ENCODE assay signal across 9 cellular contexts in genomic region chr14:101843665-101844064, GRCh38.
DNase-seq lines count a peak whose midpoint lies in the region; ATAC-seq, FAIRE-seq and TF ChIP-seq lines count a peak whose summit lies in the region.
"Had no signal": no experiment of that assay in that cellular context is flagged by ENCODE, and none has a peak within 500 bp of the region (broad histone marks: within the 10 kb centered on the region; RNA-seq: fewer than 3 reads in every experiment).

No MANE protein-coding gene starts in this region.

- no peaks in the 10 kb centered on the region for H3K4me1 ChIP-seq in A673 (ENCODE audit: insufficient read depth, low read length, poor library complexity, severe bottlenecking)

- H3K27ac ChIP-seq in A673 (ENCODE audit: low read depth, low read length, poor library complexity, severe bottlenecking) = no peak overlapping the region

- H3K4me1 Mint-ChIP-seq in activated CD8-positive, alpha-beta T cell treated with anti-CD3 and anti-CD28 coated beads for 36 hours (ENCODE audit: low read depth) = peaks cover 82% of the 10 kb centered on the region
- peaks cover 18% of the 10 kb centered on the region for H3K4me1 Mint-ChIP-seq in osteocyte (ENCODE audit: unreplicated experiment)

- no peaks in the 10 kb centered on the region for H3K9me3 Mint-ChIP-seq in activated CD8-positive, alpha-beta T cell treated with anti-CD3 and anti-CD28 coated beads for 36 hours
- H3K9me3 Mint-ChIP-seq in osteocyte (ENCODE audit: unreplicated experiment) = no peaks in the 10 kb centered on the region

- no peaks in the 10 kb centered on the region for H3K36me3 ChIP-seq in A673 (ENCODE audit: insufficient read depth, low read length, poor library complexity, severe bottlenecking)

- DNase-seq in A673 (ENCODE audit: low spot score) = no peak
- peak; percentile 36 for DNase-seq in GM19239 (ENCODE audit: insufficient read length, low spot score)
- DNase-seq in activated CD8-positive, alpha-beta T cell treated with anti-CD3 and anti-CD28 coated beads for 36 hours = peak; percentile 81
- no peak for DNase-seq in left ventricle myocardium superior
- no peak for DNase-seq in NCI-H345 treated with DMSO at 0.1 percent for 48 hours (lab: John Stamatoyannopoulos, UW; ENCODE audit: unreplicated experiment)
- no peak for DNase-seq in NCI-H2196 (lab: John Stamatoyannopoulos, UW; ENCODE audit: unreplicated experiment)
- DNase-seq in osteocyte (ENCODE audit: extremely low spot score, unreplicated experiment) = no peak

- CTCF ChIA-PET in A673 (lab: Charles Lee) = no interaction called here
- CTCF ChIA-PET in activated CD8-positive, alpha-beta T cell treated with anti-CD3 and anti-CD28 coated beads for 36 hours (lab: Charles Lee) = interaction anchor here (0.6 to 3.9 kb wide), 19 partner anchors 7 to 137 kb away, joined by 3 to 49 read pairs (median 5); no protein-coding TSS in a partner anchor

- H3K36me3 Mint-ChIP-seq in activated CD8-positive, alpha-beta T cell treated with anti-CD3 and anti-CD28 coated beads for 36 hours (ENCODE audit: low read depth) = peaks cover 38% of the 10 kb centered on the region
- peaks cover 9% of the 10 kb centered on the region for H3K36me3 Mint-ChIP-seq in osteocyte (ENCODE audit: unreplicated experiment)

- BruUV-seq in A673 (replicated peaks; lab: Mats Ljungman, UMichigan) = no TSS peak

- POLR2A ChIA-PET in A673 (lab: Charles Lee; ENCODE audit: low non-redundant PET) = no interaction called here
- POLR2A ChIA-PET in activated CD8-positive, alpha-beta T cell treated with anti-CD3 and anti-CD28 coated beads for 36 hours (lab: Charles Lee) = interaction anchor here (0.9 to 2.9 kb wide), 7 partner anchors 9 to 73 kb away, joined by 3 to 13 read pairs (median 7); no protein-coding TSS in a partner anchor

- H3K4me3 ChIP-seq in A673 (ENCODE audit: low read depth, low read length, poor library complexity, severe bottlenecking) = no peak overlapping the region

- ATAC-seq in HG03457 (IDR thresholded peaks at IDR 0.05; ENCODE audit: unreplicated experiment) = peak; percentile 43
- peak; percentile 65 for ATAC-seq in activated CD8-positive, alpha-beta T cell treated with anti-CD3 and anti-CD28 coated beads for 36 hours
- peak; percentile 19 for ATAC-seq in left ventricle myocardium superior

- TF ChIP-seq CTCF in A673 (conservative IDR thresholded peaks at IDR 0.05; ENCODE audit: low read depth, low read length) (peak; percentile 27; the same call in 1 of the 2 replicates), osteocyte (IDR thresholded peaks at IDR 0.05) (no peak)
- TF ChIP-seq CTCF in activated CD8-positive, alpha-beta T cell treated with anti-CD3 and anti-CD28 coated beads for 36 hours (IDR thresholded peaks at IDR 0.05) = peak; percentile 64

- FAIRE-seq in GM19239 (lab: Jason Lieb, UNC) = peak; percentile 97
- FAIRE-seq: bronchial epithelial cell had no signal

- no peaks in the 10 kb centered on the region for H3K27me3 Mint-ChIP-seq in activated CD8-positive, alpha-beta T cell treated with anti-CD3 and anti-CD28 coated beads for 36 hours
- no peaks in the 10 kb centered on the region for H3K27me3 Mint-ChIP-seq in osteocyte (ENCODE audit: unreplicated experiment)

- H3K4me3 Mint-ChIP-seq in activated CD8-positive, alpha-beta T cell treated with anti-CD3 and anti-CD28 coated beads for 36 hours = no peak overlapping the region
- H3K4me3 Mint-ChIP-seq in osteocyte (ENCODE audit: unreplicated experiment) = no peak overlapping the region

- intact Hi-C loops in A673 (cut with micrococcal nuclease; ENCODE audit: unreplicated experiment) (no loop called here), left ventricle myocardium superior (cut with micrococcal nuclease) (no loop called here)
- intact Hi-C loops in activated CD8-positive, alpha-beta T cell treated with anti-CD3 and anti-CD28 coated beads for 36 hours (cut with micrococcal nuclease) = loop anchor here (5.0 kb wide), 1 partner anchor 71 kb away; no protein-coding TSS in a partner anchor

- H3K9me3 ChIP-seq in A673 (ENCODE audit: low read depth, low read length, poor library complexity, severe bottlenecking) = no peaks in the 10 kb centered on the region

- H3K27me3 ChIP-seq in A673 (replicated peaks; ENCODE audit: insufficient read depth, low read depth, low read length, poor library complexity) = no peaks in the 10 kb centered on the region

- H3K27ac Mint-ChIP-seq in activated CD8-positive, alpha-beta T cell treated with anti-CD3 and anti-CD28 coated beads for 36 hours = peak overlapping the region; percentile 79
- no peak overlapping the region for H3K27ac Mint-ChIP-seq in osteocyte (ENCODE audit: unreplicated experiment)

Comparison
In these comparisons a context has a peak if more than half of its experiments do, and no peak if none do; other contexts are left out.
1. DNase-seq: peak in GM19239 (single experiment) and activated CD8-positive, alpha-beta T cell treated with anti-CD3 and anti-CD28 coated beads for 36 hours (single experiment); none in A673 (single experiment), left ventricle myocardium superior (single experiment), NCI-H345 treated with DMSO at 0.1 percent for 48 hours (single experiment), NCI-H2196 (single experiment) and osteocyte (single experiment).
2. Peak in every context shown above with its lines, with median percentiles within 50 percentile points of each other: ATAC-seq.